In the genomic region with DNA sequence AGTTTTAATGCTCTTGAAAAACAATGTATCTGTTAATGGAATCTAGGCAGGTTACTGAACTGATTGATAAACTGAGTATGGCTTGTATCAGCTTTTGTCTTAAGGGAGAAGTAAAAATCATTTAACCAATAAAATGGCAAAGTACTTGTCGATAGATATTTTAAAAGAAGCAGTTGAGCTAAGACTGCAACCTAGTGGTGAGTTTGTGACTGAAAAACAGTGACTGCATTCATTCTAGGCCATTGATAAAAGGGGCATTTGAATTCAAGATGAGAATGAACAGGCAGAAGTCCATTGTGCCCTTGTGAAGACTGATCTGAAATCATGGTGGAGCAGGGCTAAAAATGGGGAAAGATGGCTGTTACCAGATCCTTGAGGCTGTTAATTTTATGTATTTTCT, we compare ENCODE assay signal across 1 cellular context.
TF ChIP-seq lines count a peak whose summit lies in the region.

No MANE protein-coding gene starts in this region.

TF ChIP-seq in H1, 55 proteins besides CTCF, POLR2A, EP300 and RAD21 (continued from another document):
- TF ChIP-seq, protein P1, sequence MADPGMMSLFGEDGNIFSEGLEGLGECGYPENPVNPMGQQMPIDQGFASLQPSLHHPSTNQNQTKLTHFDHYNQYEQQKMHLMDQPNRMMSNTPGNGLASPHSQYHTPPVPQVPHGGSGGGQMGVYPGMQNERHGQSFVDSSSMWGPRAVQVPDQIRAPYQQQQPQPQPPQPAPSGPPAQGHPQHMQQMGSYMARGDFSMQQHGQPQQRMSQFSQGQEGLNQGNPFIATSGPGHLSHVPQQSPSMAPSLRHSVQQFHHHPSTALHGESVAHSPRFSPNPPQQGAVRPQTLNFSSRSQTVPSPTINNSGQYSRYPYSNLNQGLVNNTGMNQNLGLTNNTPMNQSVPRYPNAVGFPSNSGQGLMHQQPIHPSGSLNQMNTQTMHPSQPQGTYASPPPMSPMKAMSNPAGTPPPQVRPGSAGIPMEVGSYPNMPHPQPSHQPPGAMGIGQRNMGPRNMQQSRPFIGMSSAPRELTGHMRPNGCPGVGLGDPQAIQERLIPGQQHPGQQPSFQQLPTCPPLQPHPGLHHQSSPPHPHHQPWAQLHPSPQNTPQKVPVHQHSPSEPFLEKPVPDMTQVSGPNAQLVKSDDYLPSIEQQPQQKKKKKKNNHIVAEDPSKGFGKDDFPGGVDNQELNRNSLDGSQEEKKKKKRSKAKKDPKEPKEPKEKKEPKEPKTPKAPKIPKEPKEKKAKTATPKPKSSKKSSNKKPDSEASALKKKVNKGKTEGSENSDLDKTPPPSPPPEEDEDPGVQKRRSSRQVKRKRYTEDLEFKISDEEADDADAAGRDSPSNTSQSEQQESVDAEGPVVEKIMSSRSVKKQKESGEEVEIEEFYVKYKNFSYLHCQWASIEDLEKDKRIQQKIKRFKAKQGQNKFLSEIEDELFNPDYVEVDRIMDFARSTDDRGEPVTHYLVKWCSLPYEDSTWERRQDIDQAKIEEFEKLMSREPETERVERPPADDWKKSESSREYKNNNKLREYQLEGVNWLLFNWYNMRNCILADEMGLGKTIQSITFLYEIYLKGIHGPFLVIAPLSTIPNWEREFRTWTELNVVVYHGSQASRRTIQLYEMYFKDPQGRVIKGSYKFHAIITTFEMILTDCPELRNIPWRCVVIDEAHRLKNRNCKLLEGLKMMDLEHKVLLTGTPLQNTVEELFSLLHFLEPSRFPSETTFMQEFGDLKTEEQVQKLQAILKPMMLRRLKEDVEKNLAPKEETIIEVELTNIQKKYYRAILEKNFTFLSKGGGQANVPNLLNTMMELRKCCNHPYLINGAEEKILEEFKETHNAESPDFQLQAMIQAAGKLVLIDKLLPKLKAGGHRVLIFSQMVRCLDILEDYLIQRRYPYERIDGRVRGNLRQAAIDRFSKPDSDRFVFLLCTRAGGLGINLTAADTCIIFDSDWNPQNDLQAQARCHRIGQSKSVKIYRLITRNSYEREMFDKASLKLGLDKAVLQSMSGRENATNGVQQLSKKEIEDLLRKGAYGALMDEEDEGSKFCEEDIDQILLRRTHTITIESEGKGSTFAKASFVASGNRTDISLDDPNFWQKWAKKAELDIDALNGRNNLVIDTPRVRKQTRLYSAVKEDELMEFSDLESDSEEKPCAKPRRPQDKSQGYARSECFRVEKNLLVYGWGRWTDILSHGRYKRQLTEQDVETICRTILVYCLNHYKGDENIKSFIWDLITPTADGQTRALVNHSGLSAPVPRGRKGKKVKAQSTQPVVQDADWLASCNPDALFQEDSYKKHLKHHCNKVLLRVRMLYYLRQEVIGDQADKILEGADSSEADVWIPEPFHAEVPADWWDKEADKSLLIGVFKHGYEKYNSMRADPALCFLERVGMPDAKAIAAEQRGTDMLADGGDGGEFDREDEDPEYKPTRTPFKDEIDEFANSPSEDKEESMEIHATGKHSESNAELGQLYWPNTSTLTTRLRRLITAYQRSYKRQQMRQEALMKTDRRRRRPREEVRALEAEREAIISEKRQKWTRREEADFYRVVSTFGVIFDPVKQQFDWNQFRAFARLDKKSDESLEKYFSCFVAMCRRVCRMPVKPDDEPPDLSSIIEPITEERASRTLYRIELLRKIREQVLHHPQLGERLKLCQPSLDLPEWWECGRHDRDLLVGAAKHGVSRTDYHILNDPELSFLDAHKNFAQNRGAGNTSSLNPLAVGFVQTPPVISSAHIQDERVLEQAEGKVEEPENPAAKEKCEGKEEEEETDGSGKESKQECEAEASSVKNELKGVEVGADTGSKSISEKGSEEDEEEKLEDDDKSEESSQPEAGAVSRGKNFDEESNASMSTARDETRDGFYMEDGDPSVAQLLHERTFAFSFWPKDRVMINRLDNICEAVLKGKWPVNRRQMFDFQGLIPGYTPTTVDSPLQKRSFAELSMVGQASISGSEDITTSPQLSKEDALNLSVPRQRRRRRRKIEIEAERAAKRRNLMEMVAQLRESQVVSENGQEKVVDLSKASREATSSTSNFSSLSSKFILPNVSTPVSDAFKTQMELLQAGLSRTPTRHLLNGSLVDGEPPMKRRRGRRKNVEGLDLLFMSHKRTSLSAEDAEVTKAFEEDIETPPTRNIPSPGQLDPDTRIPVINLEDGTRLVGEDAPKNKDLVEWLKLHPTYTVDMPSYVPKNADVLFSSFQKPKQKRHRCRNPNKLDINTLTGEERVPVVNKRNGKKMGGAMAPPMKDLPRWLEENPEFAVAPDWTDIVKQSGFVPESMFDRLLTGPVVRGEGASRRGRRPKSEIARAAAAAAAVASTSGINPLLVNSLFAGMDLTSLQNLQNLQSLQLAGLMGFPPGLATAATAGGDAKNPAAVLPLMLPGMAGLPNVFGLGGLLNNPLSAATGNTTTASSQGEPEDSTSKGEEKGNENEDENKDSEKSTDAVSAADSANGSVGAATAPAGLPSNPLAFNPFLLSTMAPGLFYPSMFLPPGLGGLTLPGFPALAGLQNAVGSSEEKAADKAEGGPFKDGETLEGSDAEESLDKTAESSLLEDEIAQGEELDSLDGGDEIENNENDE (IDR thresholded peaks at IDR 0.05; ENCODE audit: insufficient replicate concordance, low read length) = no peak
- TF ChIP-seq BCL11A (IDR thresholded peaks at IDR 0.05; ENCODE audit: low read depth in 2 of 2, low read length in 2 of 2) = no peak
- no peak for TF ChIP-seq RNF2 (IDR thresholded peaks at IDR 0.05; ENCODE audit: borderline replicate concordance, low read depth, low read length, missing control alignments, poor library complexity, severe bottlenecking)
- no peak for TF ChIP-seq NANOG (IDR thresholded peaks at IDR 0.05; ENCODE audit: insufficient read depth, low read depth, low read length, poor library complexity, severe bottlenecking)
- no peak for TF ChIP-seq RXRA (IDR thresholded peaks at IDR 0.05; ENCODE audit: insufficient read depth, low read depth, low read length)
- no peak for TF ChIP-seq CHD2 (IDR thresholded peaks at IDR 0.05; ENCODE audit: low read length)
- TF ChIP-seq JUND (IDR thresholded peaks at IDR 0.05; ENCODE audit: low read length) = no peak
- no peak for TF ChIP-seq ZNF274 (IDR thresholded peaks at IDR 0.05; ENCODE audit: borderline replicate concordance, extremely low read depth, low read length)
- no peak for TF ChIP-seq SIRT6 (IDR thresholded peaks at IDR 0.05; ENCODE audit: low read length)
- no peak for TF ChIP-seq CREB1 (IDR thresholded peaks at IDR 0.05)
- no peak for TF ChIP-seq CTBP2 (IDR thresholded peaks at IDR 0.05; ENCODE audit: borderline replicate concordance, insufficient read depth, insufficient read length, low read length)
- TF ChIP-seq, protein P2, sequence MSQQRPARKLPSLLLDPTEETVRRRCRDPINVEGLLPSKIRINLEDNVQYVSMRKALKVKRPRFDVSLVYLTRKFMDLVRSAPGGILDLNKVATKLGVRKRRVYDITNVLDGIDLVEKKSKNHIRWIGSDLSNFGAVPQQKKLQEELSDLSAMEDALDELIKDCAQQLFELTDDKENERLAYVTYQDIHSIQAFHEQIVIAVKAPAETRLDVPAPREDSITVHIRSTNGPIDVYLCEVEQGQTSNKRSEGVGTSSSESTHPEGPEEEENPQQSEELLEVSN (IDR thresholded peaks at IDR 0.05) = no peak
- TF ChIP-seq POU5F1 (IDR thresholded peaks at IDR 0.05; ENCODE audit: low read depth, low read length) = no peak
- TF ChIP-seq RBBP5 (IDR thresholded peaks at IDR 0.05; ENCODE audit: borderline replicate concordance, low read depth, low read length) = no peak
- no peak for TF ChIP-seq MAX (IDR thresholded peaks at IDR 0.05)
